In the genomic region with DNA sequence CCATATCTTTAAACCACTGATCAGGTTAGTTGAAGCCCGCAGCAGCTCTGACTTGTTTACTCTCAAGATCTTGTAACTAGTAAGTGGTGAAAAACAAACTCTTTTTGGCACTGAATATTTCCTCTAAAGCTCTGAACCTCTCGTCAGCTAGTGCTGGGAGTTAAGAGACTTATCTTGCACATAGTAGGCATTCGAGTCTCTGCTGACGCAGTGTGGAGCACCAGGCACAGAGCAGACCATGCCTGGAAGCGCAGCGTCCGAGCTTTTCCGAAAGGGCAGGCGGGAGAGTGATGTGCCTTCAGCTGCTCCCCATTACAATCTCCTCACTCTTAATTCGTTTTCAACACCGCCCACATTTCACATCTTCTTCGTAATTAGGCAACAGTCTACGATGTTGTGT, we compare ENCODE assay signal across 12 cellular contexts.
DNase-seq lines count a peak whose midpoint lies in the region; ATAC-seq, FAIRE-seq and TF ChIP-seq lines count a peak whose summit lies in the region.
"Had no signal": no experiment of that assay in that cellular context is flagged by ENCODE, and none has a peak within 500 bp of the region (broad histone marks: within the 10 kb centered on the region; RNA-seq: fewer than 3 reads in every experiment).

No MANE protein-coding gene starts in this region.

- H3K4me3 Mint-ChIP-seq in activated CD4-positive, alpha-beta T cell treated with anti-CD3 and anti-CD28 coated beads, Interleukin-2, amount 10 ng/mL, durations not matched to agents 7 days and 5 days: no peak overlapping the region
- H3K4me3 Mint-ChIP-seq in T-cell: no peak overlapping the region

- POLR2A ChIA-PET in activated CD4-positive, alpha-beta T cell treated with anti-CD3 and anti-CD28 coated beads, Interleukin-2, amount 10 ng/mL, durations not matched to agents 7 days and 5 days (lab: Charles Lee): interaction anchor here (0.6 kb wide), 2 partner anchors 92 to 475 kb away, joined by 3 to 4 read pairs; no protein-coding TSS in a partner anchor
- POLR2A ChIA-PET in T-cell (lab: Charles Lee): no interaction called here

- no peaks in the 10 kb centered on the region for H3K36me3 ChIP-seq in right atrium auricular region
- H3K36me3 ChIP-seq in thymus (ENCODE audit: control insufficient read depth, insufficient read depth): peaks cover 42% of the 10 kb centered on the region

- H3K9me3 Mint-ChIP-seq in activated CD4-positive, alpha-beta T cell treated with anti-CD3 and anti-CD28 coated beads, Interleukin-2, amount 10 ng/mL, durations not matched to agents 7 days and 5 days: no peaks in the 10 kb centered on the region
- H3K9me3 Mint-ChIP-seq in T-cell: no peaks in the 10 kb centered on the region

- H3K27me3 Mint-ChIP-seq in activated CD4-positive, alpha-beta T cell treated with anti-CD3 and anti-CD28 coated beads, Interleukin-2, amount 10 ng/mL, durations not matched to agents 7 days and 5 days: no peaks in the 10 kb centered on the region
- H3K27me3 Mint-ChIP-seq in T-cell: no peaks in the 10 kb centered on the region

- DNase-seq in activated CD4-positive, alpha-beta T cell treated with anti-CD3 and anti-CD28 coated beads, Interleukin-2, amount 10 ng/mL, durations not matched to agents 7 days and 5 days: no peak
- no peak for DNase-seq in activated CD4-positive, alpha-beta T cell treated with anti-CD3 and anti-CD28 coated beads, Interleukin-2, amount 50 U/mL, for 1 hour
- DNase-seq in T-cell (no peak), right atrium auricular region (ENCODE audit: low spot score) (no peak), frontal cortex (ENCODE audit: low spot score in 2 of 2) (no peak)
- DNase-seq: NCI-H774; stimulated activated CD4-positive, alpha-beta T cell treated with anti-CD3 and anti-CD28 coated beads, Interleukin-12 subunit alpha, Interleukin-12 subunit beta, amount 100 ng/mL, for 4 hours had no signal

- CTCF ChIA-PET in activated CD4-positive, alpha-beta T cell treated with anti-CD3 and anti-CD28 coated beads, Interleukin-2, amount 10 ng/mL, durations not matched to agents 7 days and 5 days (lab: Charles Lee): interaction anchor here (0.6 to 2.5 kb wide), 10 partner anchors 11 to 522 kb away, joined by 3 to 14 read pairs (median 4); partner anchors contain the start of gene HIC1
- CTCF ChIA-PET in T-cell (lab: Charles Lee): interaction anchor here in 1 of 2 donors (0.6 kb wide), 1 partner anchor 354 kb away, joined by 5 read pairs; no protein-coding TSS in a partner anchor

- peaks cover 60% of the 10 kb centered on the region for H3K36me3 Mint-ChIP-seq in activated CD4-positive, alpha-beta T cell treated with anti-CD3 and anti-CD28 coated beads, Interleukin-2, amount 10 ng/mL, durations not matched to agents 7 days and 5 days (ENCODE audit: low read depth)
- peaks cover 47% of the 10 kb centered on the region for H3K36me3 Mint-ChIP-seq in T-cell

- TF ChIP-seq CTCF in right atrium auricular region (IDR thresholded peaks at IDR 0.05): no peak

- peak overlapping the region; percentile 0 for H3K27ac Mint-ChIP-seq in activated CD4-positive, alpha-beta T cell treated with anti-CD3 and anti-CD28 coated beads, Interleukin-2, amount 10 ng/mL, durations not matched to agents 7 days and 5 days
- H3K27ac Mint-ChIP-seq in T-cell: peak overlapping the region; percentile 78 to 87

- H3K27me3 ChIP-seq in right atrium auricular region (no peaks in the 10 kb centered on the region), thymus (ENCODE audit: control insufficient read depth, insufficient read depth) (no peaks in the 10 kb centered on the region)

- FAIRE-seq in frontal cortex (lab: Jason Lieb, UNC): no peak
- FAIRE-seq: endometrium, TTC549 had no signal

- H3K9me3 ChIP-seq in right atrium auricular region (no peaks in the 10 kb centered on the region), thymus (ENCODE audit: control insufficient read depth) (no peaks in the 10 kb centered on the region)

- H3K4me1 ChIP-seq in right atrium auricular region (peaks cover 0 to 52% of the 10 kb centered on the region in 2 donors), thymus (ENCODE audit: control insufficient read depth, insufficient read depth, low read length) (no peaks in the 10 kb centered on the region)

- H3K27ac ChIP-seq in right atrium auricular region: peak overlapping the region; percentile 63 to 76
- peak overlapping the region; percentile 58 for H3K27ac ChIP-seq in thymus (ENCODE audit: low read depth)

- no peak for ATAC-seq in T-cell (replicated peaks in 1 of 4)
- ATAC-seq in HG03196 (IDR thresholded peaks at IDR 0.05; ENCODE audit: unreplicated experiment): no peak
- ATAC-seq in HG03565 (IDR thresholded peaks at IDR 0.05; ENCODE audit: unreplicated experiment): no peak

- no peak overlapping the region for H3K4me3 ChIP-seq in right atrium auricular region
- no peak overlapping the region for H3K4me3 ChIP-seq in thymus (ENCODE audit: low read length)

- WGBS in thymus: 94% methylated on average over 13 of the region's 13 CpGs

- H3K4me1 Mint-ChIP-seq in activated CD4-positive, alpha-beta T cell treated with anti-CD3 and anti-CD28 coated beads, Interleukin-2, amount 10 ng/mL, durations not matched to agents 7 days and 5 days: peaks cover 78% of the 10 kb centered on the region
- peaks cover 19 to 29% (median 21%) of the 10 kb centered on the region in 3 donors for H3K4me1 Mint-ChIP-seq in T-cell
